Comparison of ENCODE assay signal across 8 cellular contexts in the genomic region with DNA sequence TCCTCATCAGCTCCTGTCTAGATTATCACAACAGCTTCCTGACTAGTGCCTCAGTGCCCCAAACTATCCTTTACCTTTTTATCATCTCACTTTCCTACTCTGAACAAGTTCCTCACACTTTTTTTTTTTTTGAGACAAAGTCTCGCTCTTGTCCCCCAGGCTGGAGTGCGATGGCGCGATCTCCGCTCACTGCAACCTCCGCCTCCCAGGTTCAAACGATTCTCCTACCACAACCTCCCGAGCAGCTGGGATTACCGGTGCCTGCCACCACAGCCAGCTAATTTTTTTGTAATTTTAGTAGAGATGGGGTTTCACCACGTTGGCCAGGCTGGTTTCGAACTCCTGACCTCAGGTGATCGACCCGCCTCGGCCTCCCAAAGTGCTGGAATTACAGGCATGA. TPM values are rescaled to one million over a fixed set of nuclear protein-coding genes. Genes with fewer than 3 reads are reported as not detected.
DNase-seq lines count a peak whose midpoint lies in the region; ATAC-seq and TF ChIP-seq lines count a peak whose summit lies in the region.
"Not testable (repeated sequence)": the region's sequence is repeated elsewhere in the genome, so short reads cannot be mapped to it uniquely, and the experiment has no call there.

No MANE protein-coding gene starts in this region.

- peak overlapping the region; percentile 8 to 49 (median 25) for H3K4me3 Mint-ChIP-seq in CD8-positive, alpha-beta memory T cell
- peak overlapping the region in 1 of 4 donors; percentile 69 for H3K4me3 Mint-ChIP-seq in IgD-negative memory B cell
- not testable (repeated sequence) for H3K4me3 Mint-ChIP-seq in activated CD4-positive, alpha-beta T cell treated with anti-CD3 and anti-CD28 coated beads, Interleukin-2, amount 10 ng/mL, durations not matched to agents 7 days and 5 days; progenitor cell of endocrine pancreas (ENCODE audit: low read depth)
- H3K4me3 Mint-ChIP-seq in activated naive CD8-positive, alpha-beta T cell = peak overlapping the region; percentile 17
- H3K4me3 Mint-ChIP-seq in effector memory CD8-positive, alpha-beta T cell = peak overlapping the region; percentile 24 to 45
- peak overlapping the region; percentile 8 to 98 (median 42) for H3K4me3 Mint-ChIP-seq in naive thymus-derived CD4-positive, alpha-beta T cell

- peak overlapping the region; percentile 10 to 72 (median 56) for H3K27ac Mint-ChIP-seq in CD8-positive, alpha-beta memory T cell
- H3K27ac Mint-ChIP-seq in IgD-negative memory B cell = peak overlapping the region; percentile 6 to 93 (median 8)
- peak overlapping the region; percentile 61 for H3K27ac Mint-ChIP-seq in activated CD4-positive, alpha-beta T cell treated with anti-CD3 and anti-CD28 coated beads, Interleukin-2, amount 10 ng/mL, durations not matched to agents 7 days and 5 days
- H3K27ac Mint-ChIP-seq in activated naive CD8-positive, alpha-beta T cell = peak overlapping the region; percentile 59
- H3K27ac Mint-ChIP-seq in effector memory CD8-positive, alpha-beta T cell = peak overlapping the region; percentile 50 to 57
- H3K27ac Mint-ChIP-seq in naive thymus-derived CD4-positive, alpha-beta T cell = peak overlapping the region in 8 of 9 donors; percentile 1 to 79 (median 46)
- H3K27ac Mint-ChIP-seq in progenitor cell of endocrine pancreas = peak overlapping the region; percentile 30

- CTCF ChIA-PET in A673 (lab: Charles Lee) = interaction anchor here (1.2 kb wide), 1 partner anchor 12 kb away, joined by 9 read pairs; a partner anchor contains a TSS
- CTCF ChIA-PET in CD8-positive, alpha-beta memory T cell (lab: Charles Lee) = interaction anchor here (1.9 to 2.9 kb wide), 4 partner anchors 12 to 137 kb away, joined by 4 to 10 read pairs (median 8); a partner anchor contains a TSS
- CTCF ChIA-PET in activated CD4-positive, alpha-beta T cell treated with anti-CD3 and anti-CD28 coated beads, Interleukin-2, amount 10 ng/mL, durations not matched to agents 7 days and 5 days (lab: Charles Lee) = interaction anchor here (0.6 to 10.1 kb wide), 4 partner anchors 12 to 81 kb away, joined by 3 to 73 read pairs (median 4); a partner anchor contains a TSS
- CTCF ChIA-PET in naive thymus-derived CD4-positive, alpha-beta T cell (lab: Charles Lee) = interaction anchor here (0.6 to 1.3 kb wide), 3 partner anchors 9 to 1497 kb away, joined by 4 to 6 read pairs (median 4); no protein-coding TSS in a partner anchor

- not testable (repeated sequence) for ATAC-seq in effector memory CD8-positive, alpha-beta T cell (replicated peaks); naive thymus-derived CD4-positive, alpha-beta T cell

- not testable (repeated sequence) for H3K36me3 ChIP-seq in A673 (ENCODE audit: insufficient read depth, low read length, poor library complexity, severe bottlenecking); CD8-positive, alpha-beta memory T cell (ENCODE audit: insufficient read depth, low read length); naive thymus-derived CD4-positive, alpha-beta T cell (ENCODE audit: control insufficient read depth in 2 of 3, insufficient read depth in 3 of 3, low read length in 3 of 3)

- DNase-seq in A673 (ENCODE audit: low spot score); CD8-positive, alpha-beta memory T cell; activated CD4-positive, alpha-beta T cell treated with anti-CD3 and anti-CD28 coated beads, Interleukin-2, amount 10 ng/mL, durations not matched to agents 7 days and 5 days; effector memory CD8-positive, alpha-beta T cell; naive thymus-derived CD4-positive, alpha-beta T cell; progenitor cell of endocrine pancreas (ENCODE audit: low spot score, unreplicated experiment): not testable (repeated sequence)

- H3K9me3 Mint-ChIP-seq in CD8-positive, alpha-beta memory T cell; IgD-negative memory B cell; activated CD4-positive, alpha-beta T cell treated with anti-CD3 and anti-CD28 coated beads, Interleukin-2, amount 10 ng/mL, durations not matched to agents 7 days and 5 days; activated naive CD8-positive, alpha-beta T cell (ENCODE audit: low read depth); effector memory CD8-positive, alpha-beta T cell; naive thymus-derived CD4-positive, alpha-beta T cell; progenitor cell of endocrine pancreas (ENCODE audit: low read depth): not testable (repeated sequence)

- peaks cover 0 to 18% (median 4%) of the 10 kb centered on the region in 3 donors for H3K36me3 Mint-ChIP-seq in CD8-positive, alpha-beta memory T cell
- H3K36me3 Mint-ChIP-seq in IgD-negative memory B cell; progenitor cell of endocrine pancreas (ENCODE audit: insufficient read depth): not testable (repeated sequence)
- H3K36me3 Mint-ChIP-seq in activated CD4-positive, alpha-beta T cell treated with anti-CD3 and anti-CD28 coated beads, Interleukin-2, amount 10 ng/mL, durations not matched to agents 7 days and 5 days (ENCODE audit: low read depth) = peaks cover 18% of the 10 kb centered on the region
- peaks cover 10% of the 10 kb centered on the region for H3K36me3 Mint-ChIP-seq in activated naive CD8-positive, alpha-beta T cell
- peaks cover 28% of the 10 kb centered on the region for H3K36me3 Mint-ChIP-seq in effector memory CD8-positive, alpha-beta T cell (ENCODE audit: insufficient read depth)
- peaks cover 0 to 21% (median 6%) of the 10 kb centered on the region in 5 donors for H3K36me3 Mint-ChIP-seq in naive thymus-derived CD4-positive, alpha-beta T cell

- TF ChIP-seq CTCF in A673 (conservative IDR thresholded peaks at IDR 0.05; ENCODE audit: low read depth, low read length); progenitor cell of endocrine pancreas (IDR thresholded peaks at IDR 0.05; ENCODE audit: unreplicated experiment): not testable (repeated sequence)

- H3K27me3 ChIP-seq in A673 (replicated peaks; ENCODE audit: insufficient read depth, low read depth, low read length, poor library complexity); CD8-positive, alpha-beta memory T cell (ENCODE audit: insufficient read depth, low read length, poor library complexity, severe bottlenecking); naive thymus-derived CD4-positive, alpha-beta T cell (ENCODE audit: control insufficient read depth in 2 of 2, insufficient read depth in 2 of 2, low read length in 2 of 2): not testable (repeated sequence)

- peak overlapping the region; percentile 1 for H3K27ac ChIP-seq in A673 (ENCODE audit: low read depth, low read length, poor library complexity, severe bottlenecking)
- not testable (repeated sequence) for H3K27ac ChIP-seq in CD8-positive, alpha-beta memory T cell (ENCODE audit: low read depth, low read length); naive thymus-derived CD4-positive, alpha-beta T cell (ENCODE audit: low read depth, low read length)

- not testable (repeated sequence) for H3K27me3 Mint-ChIP-seq in CD8-positive, alpha-beta memory T cell; IgD-negative memory B cell; activated CD4-positive, alpha-beta T cell treated with anti-CD3 and anti-CD28 coated beads, Interleukin-2, amount 10 ng/mL, durations not matched to agents 7 days and 5 days; activated naive CD8-positive, alpha-beta T cell; effector memory CD8-positive, alpha-beta T cell; naive thymus-derived CD4-positive, alpha-beta T cell; progenitor cell of endocrine pancreas

- H3K4me1 Mint-ChIP-seq in CD8-positive, alpha-beta memory T cell = peaks cover 84 to 99% (median 98%) of the 10 kb centered on the region in 3 donors
- peaks cover 51 to 75% (median 56%) of the 10 kb centered on the region in 3 donors for H3K4me1 Mint-ChIP-seq in IgD-negative memory B cell
- peaks cover 82% of the 10 kb centered on the region for H3K4me1 Mint-ChIP-seq in activated CD4-positive, alpha-beta T cell treated with anti-CD3 and anti-CD28 coated beads, Interleukin-2, amount 10 ng/mL, durations not matched to agents 7 days and 5 days
- peaks cover 94% of the 10 kb centered on the region for H3K4me1 Mint-ChIP-seq in activated naive CD8-positive, alpha-beta T cell (ENCODE audit: low read depth)
- H3K4me1 Mint-ChIP-seq in effector memory CD8-positive, alpha-beta T cell (ENCODE audit: low read depth in 2 of 2) = peaks cover 84 to 95% of the 10 kb centered on the region in 2 donors
- peaks cover 76 to 100% (median 93%) of the 10 kb centered on the region in 7 donors for H3K4me1 Mint-ChIP-seq in naive thymus-derived CD4-positive, alpha-beta T cell
- H3K4me1 Mint-ChIP-seq in progenitor cell of endocrine pancreas (ENCODE audit: low read depth) = peaks cover 47% of the 10 kb centered on the region

- not testable (repeated sequence) for H3K9me3 ChIP-seq in A673 (ENCODE audit: low read depth, low read length, poor library complexity, severe bottlenecking); CD8-positive, alpha-beta memory T cell (ENCODE audit: low read length); naive thymus-derived CD4-positive, alpha-beta T cell (ENCODE audit: control insufficient read depth in 2 of 3, low read length in 3 of 3)

- POLR2A ChIA-PET in A673 (lab: Charles Lee; ENCODE audit: low non-redundant PET); activated CD4-positive, alpha-beta T cell treated with anti-CD3 and anti-CD28 coated beads, Interleukin-2, amount 10 ng/mL, durations not matched to agents 7 days and 5 days (lab: Charles Lee): not testable (repeated sequence)
- POLR2A ChIA-PET in CD8-positive, alpha-beta memory T cell (lab: Charles Lee) = interaction anchor here (0.5 to 1.4 kb wide), 2 partner anchors 9 to 12 kb away, joined by 4 to 6 read pairs; a partner anchor contains a TSS
- POLR2A ChIA-PET in naive thymus-derived CD4-positive, alpha-beta T cell (lab: Charles Lee) = interaction anchor here (0.6 to 1.2 kb wide), 2 partner anchors 13 to 23 kb away, joined by 4 to 5 read pairs; no protein-coding TSS in a partner anchor

- not testable (repeated sequence) for H3K4me3 ChIP-seq in A673 (ENCODE audit: low read depth, low read length, poor library complexity, severe bottlenecking); CD8-positive, alpha-beta memory T cell (ENCODE audit: low read length); naive thymus-derived CD4-positive, alpha-beta T cell (ENCODE audit: low read length)

- BruUV-seq in A673 (replicated peaks; lab: Mats Ljungman, UMichigan) = not testable (repeated sequence)

- peaks cover 47% of the 10 kb centered on the region for H3K4me1 ChIP-seq in A673 (ENCODE audit: insufficient read depth, low read length, poor library complexity, severe bottlenecking)
- H3K4me1 ChIP-seq in CD8-positive, alpha-beta memory T cell (ENCODE audit: insufficient read depth, low read length) = peaks cover 88% of the 10 kb centered on the region
- H3K4me1 ChIP-seq in naive thymus-derived CD4-positive, alpha-beta T cell (ENCODE audit: control insufficient read depth in 2 of 2, insufficient read depth in 2 of 2, low read length in 2 of 2) = peaks cover 70 to 88% of the 10 kb centered on the region in 2 donors

- intact Hi-C loops in A673 (cut with micrococcal nuclease; ENCODE audit: unreplicated experiment) = not testable (repeated sequence)
- intact Hi-C loops in naive thymus-derived CD4-positive, alpha-beta T cell (cut with micrococcal nuclease) = loop anchor here in 1 of 2 donors (5.0 kb wide), 1 partner anchor 39 kb away; no protein-coding TSS in a partner anchor

RNA-seq across cellular contexts. Expression of a gene that starts 11.9 kb away (rescaled TPM):
- total RNA-seq in A673 (2021) (64.9 and 77.6 TPM in 2 replicates), progenitor cell of endocrine pancreas (173 and 174 TPM in 2 replicates)
- 10 to 100 TPM; 69.2 to 70.7 TPM for total RNA-seq in CD8-positive, alpha-beta memory T cell
- 20.9 TPM for polyA plus RNA-seq in CD8-positive, alpha-beta memory T cell
- 16.4 TPM for polyA plus RNA-seq in IgD-negative memory B cell
- total RNA-seq in activated CD4-positive, alpha-beta T cell treated with anti-CD3 and anti-CD28 coated beads, Interleukin-2, amount 10 ng/mL, durations not matched to agents 7 days and 5 days = 10 to 100 TPM; 85.7 to 97.7 TPM
- total RNA-seq in naive thymus-derived CD4-positive, alpha-beta T cell = 100 to 1,000 TPM; 121 to 230 (median 202) TPM
- polyA plus RNA-seq in naive thymus-derived CD4-positive, alpha-beta T cell = 10 to 100 TPM; 17.4 to 24.0 TPM

Comparison
In these comparisons a context has a peak if more than half of its experiments do, and no peak if none do; other contexts are left out.
1. H3K27ac Mint-ChIP-seq: peak in every context shown above with its lines; median percentile 61 in activated CD4-positive, alpha-beta T cell treated with anti-CD3 and anti-CD28 coated beads, Interleukin-2, amount 10 ng/mL, durations not matched to agents 7 days and 5 days; 59 in activated naive CD8-positive, alpha-beta T cell; 56 in CD8-positive, alpha-beta memory T cell; 54 in effector memory CD8-positive, alpha-beta T cell; 46 in naive thymus-derived CD4-positive, alpha-beta T cell; 30 in progenitor cell of endocrine pancreas; 8 in IgD-negative memory B cell.